ENCODE assay signal across 1 cellular context in the genomic region with DNA sequence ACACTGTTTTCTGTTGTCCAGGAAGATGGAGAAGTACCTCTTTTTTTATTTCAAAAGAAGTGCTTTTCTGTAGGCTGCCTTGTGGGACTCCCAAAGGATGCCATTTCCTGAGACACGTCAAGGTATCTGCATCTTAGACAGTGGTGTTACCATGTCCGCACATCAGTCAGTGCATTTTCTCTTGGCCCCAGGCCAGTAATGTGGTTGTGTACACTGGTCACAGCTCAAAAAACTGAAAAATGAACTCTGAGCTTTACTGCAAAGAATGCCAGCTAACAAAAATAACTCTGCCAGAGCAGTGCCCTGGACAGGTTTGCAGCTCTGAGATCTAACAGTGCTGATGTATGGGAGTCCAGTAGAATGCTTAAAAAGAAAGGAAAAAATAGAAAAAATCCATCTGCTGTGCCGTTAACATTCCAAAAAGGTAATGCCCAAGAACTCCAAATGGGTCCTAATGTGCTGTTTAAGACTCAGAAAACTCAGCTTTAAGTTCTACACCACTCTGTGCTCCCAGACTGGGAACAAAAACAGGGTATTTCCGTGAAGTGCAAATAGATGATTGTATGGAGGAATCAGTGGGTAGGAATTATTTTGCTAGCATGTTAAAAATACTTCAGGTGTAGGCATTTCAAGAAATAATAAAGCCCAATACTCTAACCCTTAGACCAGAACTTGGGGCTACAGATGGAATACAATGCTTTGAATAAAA.
TF ChIP-seq lines count a peak whose summit lies in the region.

No MANE protein-coding gene starts in this region.

TF ChIP-seq in GM23338, 12 proteins besides CTCF, POLR2A, EP300 and RAD21 (continued from another document):
- TF ChIP-seq, protein P1, sequence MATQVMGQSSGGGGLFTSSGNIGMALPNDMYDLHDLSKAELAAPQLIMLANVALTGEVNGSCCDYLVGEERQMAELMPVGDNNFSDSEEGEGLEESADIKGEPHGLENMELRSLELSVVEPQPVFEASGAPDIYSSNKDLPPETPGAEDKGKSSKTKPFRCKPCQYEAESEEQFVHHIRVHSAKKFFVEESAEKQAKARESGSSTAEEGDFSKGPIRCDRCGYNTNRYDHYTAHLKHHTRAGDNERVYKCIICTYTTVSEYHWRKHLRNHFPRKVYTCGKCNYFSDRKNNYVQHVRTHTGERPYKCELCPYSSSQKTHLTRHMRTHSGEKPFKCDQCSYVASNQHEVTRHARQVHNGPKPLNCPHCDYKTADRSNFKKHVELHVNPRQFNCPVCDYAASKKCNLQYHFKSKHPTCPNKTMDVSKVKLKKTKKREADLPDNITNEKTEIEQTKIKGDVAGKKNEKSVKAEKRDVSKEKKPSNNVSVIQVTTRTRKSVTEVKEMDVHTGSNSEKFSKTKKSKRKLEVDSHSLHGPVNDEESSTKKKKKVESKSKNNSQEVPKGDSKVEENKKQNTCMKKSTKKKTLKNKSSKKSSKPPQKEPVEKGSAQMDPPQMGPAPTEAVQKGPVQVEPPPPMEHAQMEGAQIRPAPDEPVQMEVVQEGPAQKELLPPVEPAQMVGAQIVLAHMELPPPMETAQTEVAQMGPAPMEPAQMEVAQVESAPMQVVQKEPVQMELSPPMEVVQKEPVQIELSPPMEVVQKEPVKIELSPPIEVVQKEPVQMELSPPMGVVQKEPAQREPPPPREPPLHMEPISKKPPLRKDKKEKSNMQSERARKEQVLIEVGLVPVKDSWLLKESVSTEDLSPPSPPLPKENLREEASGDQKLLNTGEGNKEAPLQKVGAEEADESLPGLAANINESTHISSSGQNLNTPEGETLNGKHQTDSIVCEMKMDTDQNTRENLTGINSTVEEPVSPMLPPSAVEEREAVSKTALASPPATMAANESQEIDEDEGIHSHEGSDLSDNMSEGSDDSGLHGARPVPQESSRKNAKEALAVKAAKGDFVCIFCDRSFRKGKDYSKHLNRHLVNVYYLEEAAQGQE (IDR thresholded peaks at IDR 0.05; ENCODE audit: unreplicated experiment) = no peak
